In genomic region chr17:76737676-76738467, GRCh38 we compare ENCODE assay signal across 1 cellular context.
A peak's percentile ranks its signal among the peaks of the same experiment; 100 is the strongest.
TF ChIP-seq lines count a peak whose summit lies in the region.

TSS of gene MFSD11 (plus strand) at chr17:76738119. CDS start at chr17:76738353, 234 bp downstream.

TF ChIP-seq in K562, 482 proteins besides CTCF, POLR2A, EP300 and RAD21 (continued from another document and continues in another):
- TF ChIP-seq IRF9 (tag; IDR thresholded peaks at IDR 0.05) (no peak), ZNF511 (CRISPR knock-in tag; IDR thresholded peaks at IDR 0.05) (peak; percentile 56; the same call in 1 of the 2 replicates), PRMT5 (CRISPR knock-in tag; IDR thresholded peaks at IDR 0.05) (no peak), SP1 (CRISPR knock-in tag; IDR thresholded peaks at IDR 0.05) (peak; percentile 81), REST (CRISPR knock-in tag; IDR thresholded peaks at IDR 0.05; ENCODE audit: low read depth) (no peak), MGA (IDR thresholded peaks at IDR 0.05) (peak; percentile 52; the same call in 1 of the 2 replicates), ZNF282 (CRISPR knock-in tag; IDR thresholded peaks at IDR 0.05) (no peak), XRCC5 (IDR thresholded peaks at IDR 0.05; ENCODE audit: low read depth, low read length) (no peak), RBM25 (IDR thresholded peaks at IDR 0.05; ENCODE audit: low read depth, low read length, severe bottlenecking) (no peak), ZBTB17 (CRISPR knock-in tag; IDR thresholded peaks at IDR 0.05) (peak; percentile 24; the same call in 1 of the 2 replicates), HNRNPH1 (optimal IDR thresholded peaks at IDR 0.05; ENCODE audit: low read depth, low read length) (no peak), LEF1 (IDR thresholded peaks at IDR 0.05) (0 out of 2 replicates have a peak, but pooled peaks have one; percentile 8), PTTG1 (tag; IDR thresholded peaks at IDR 0.05; ENCODE audit: low read depth) (no peak), XRCC3 (IDR thresholded peaks at IDR 0.05) (no peak), DEAF1 (CRISPR knock-in tag; IDR thresholded peaks at IDR 0.05) (no peak), ZNF232 (CRISPR knock-in tag; IDR thresholded peaks at IDR 0.05) (no peak), IRF2 (CRISPR knock-in tag; IDR thresholded peaks at IDR 0.05) (no peak), ZNF79 (CRISPR knock-in tag; IDR thresholded peaks at IDR 0.05; ENCODE audit: low read depth) (no peak), ID3 (CRISPR knock-in tag; IDR thresholded peaks at IDR 0.05) (no peak), ID3 (tag; IDR thresholded peaks at IDR 0.05) (peak; percentile 39), ETS2 (tag; IDR thresholded peaks at IDR 0.05; ENCODE audit: borderline replicate concordance, poor library complexity, severe bottlenecking) (no peak), ZNF740 (CRISPR knock-in tag; IDR thresholded peaks at IDR 0.05) (no peak), ZNF740 (tag; IDR thresholded peaks at IDR 0.05) (no peak), CBX3 (IDR thresholded peaks at IDR 0.05; ENCODE audit: borderline replicate concordance in 1 of 2, low read length in 2 of 2) (0 out of 3 replicates have a peak, but pooled peaks of 1 of the 2 experiments have one; percentile 57), CAMTA2 (CRISPR knock-in tag; conservative IDR thresholded peaks at IDR 0.05) (no peak), RCOR1 (IDR thresholded peaks at IDR 0.05; ENCODE audit: borderline replicate concordance in 1 of 2, low read depth in 2 of 2, low read length in 2 of 2) (no peak), WHSC1 (IDR thresholded peaks at IDR 0.05; ENCODE audit: low read length) (no peak), FUS (optimal IDR thresholded peaks at IDR 0.05; ENCODE audit: low read depth, low read length) (peak; percentile 46), STAT5B (CRISPR knock-in tag; IDR thresholded peaks at IDR 0.05) (no peak), HOMEZ (CRISPR knock-in tag; IDR thresholded peaks at IDR 0.05) (no peak), GTF2A2 (tag; IDR thresholded peaks at IDR 0.05) (no peak), FOSL1 (tag; conservative IDR thresholded peaks at IDR 0.05) (peak; percentile 98), SETDB1 (IDR thresholded peaks at IDR 0.05; ENCODE audit: low read length) (no peak), DPF2 (IDR thresholded peaks at IDR 0.05) (0 out of 2 replicates have a peak, but pooled peaks have one; percentile 55), C11orf30 (IDR thresholded peaks at IDR 0.05; ENCODE audit: low read depth) (no peak; the same call in 1 of the 2 replicates), TRIM25 (IDR thresholded peaks at IDR 0.05; ENCODE audit: borderline replicate concordance) (no peak)
